In the genomic region with DNA sequence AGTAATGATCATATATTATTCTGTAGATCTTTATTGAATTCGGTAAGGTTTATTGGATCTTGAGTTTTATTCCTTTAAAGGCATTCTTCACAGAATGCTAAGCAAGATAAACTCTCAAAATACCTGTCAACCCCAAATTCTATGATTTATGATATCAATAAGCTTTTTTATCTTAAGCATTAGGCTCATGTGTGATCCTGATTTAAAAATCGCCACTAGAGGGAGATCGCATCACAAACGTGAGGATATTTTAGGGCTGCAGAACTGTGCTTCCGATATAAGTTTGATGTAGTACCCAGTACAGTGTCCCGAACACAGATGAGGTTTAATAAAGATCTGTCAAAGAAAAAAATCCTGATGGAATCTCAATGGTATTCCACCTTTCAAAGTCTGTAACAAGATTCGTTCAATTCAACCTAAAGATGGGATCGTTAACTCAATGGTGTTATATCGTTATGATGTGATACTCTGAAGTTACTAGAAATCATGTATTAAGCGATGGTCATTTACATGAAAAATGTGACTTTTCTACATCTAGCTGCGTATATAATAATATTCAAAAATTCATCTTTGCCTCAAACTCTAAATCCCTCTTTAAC, we compare ENCODE assay signal across 8 cellular contexts.
DNase-seq lines count a peak whose midpoint lies in the region; ATAC-seq, FAIRE-seq and TF ChIP-seq lines count a peak whose summit lies in the region.

No MANE protein-coding gene starts in this region.

- H3K27me3 ChIP-seq in Panc1 (ENCODE audit: control insufficient read depth, insufficient read depth, low read length), result no peaks in the 10 kb centered on the region

- intact Hi-C loops in Panc1 (cut with micrococcal nuclease; ENCODE audit: unreplicated experiment), result loop anchor here (5.0 kb wide), 2 partner anchors 168 to 263 kb away; a partner anchor contains a TSS

- no peak overlapping the region for H3K4me3 Mint-ChIP-seq in mesothelial cell of epicardium

- CTCF ChIA-PET in Panc1 (lab: Charles Lee), result interaction anchor here (0.6 to 1.0 kb wide), 2 partner anchors 168 to 265 kb away, joined by 3 read pairs; no protein-coding TSS in a partner anchor

- no peaks in the 10 kb centered on the region for H3K9me3 ChIP-seq in Panc1 (ENCODE audit: control insufficient read depth, insufficient read depth, low read depth, low read length)

- TF ChIP-seq CTCF in D721Med (IDR thresholded peaks at IDR 0.05; ENCODE audit: insufficient read depth, missing control alignments) (peak; percentile 79), Panc1 (IDR thresholded peaks at IDR 0.05) (peak; percentile 69; the same call in 1 of the 2 replicates), mesothelial cell of epicardium (IDR thresholded peaks at IDR 0.05; ENCODE audit: unreplicated experiment) (peak; percentile 82)

- ATAC-seq in GM19023 (IDR thresholded peaks at IDR 0.05; ENCODE audit: unreplicated experiment) (peak; percentile 60), HG03558 (IDR thresholded peaks at IDR 0.05; ENCODE audit: extremely low read depth, unreplicated experiment) (peak; percentile 56), Panc1 (peak; percentile 87), HG03565 (IDR thresholded peaks at IDR 0.05; ENCODE audit: unreplicated experiment) (no peak)

- no peak overlapping the region for H3K4me3 ChIP-seq in Panc1 (ENCODE audit: low read depth in 2 of 2, low read length in 2 of 2)

- DNase-seq in D721Med (ENCODE audit: insufficient read length, low spot score) (no peak), Panc1 (ENCODE audit: low read depth, low spot score) (peak; percentile 12), dermis microvascular lymphatic vessel endothelial cell (ENCODE audit: low read depth in 2 of 2) (peak; percentile 38 to 56), mesothelial cell of epicardium (ENCODE audit: low spot score in 2 of 2, unreplicated experiment in 2 of 2) (no peak), UCSD-AML1 (lab: John Stamatoyannopoulos, UW; ENCODE audit: unreplicated experiment) (no peak)

- no peaks in the 10 kb centered on the region for H3K36me3 Mint-ChIP-seq in mesothelial cell of epicardium

- no peaks in the 10 kb centered on the region for H3K9me3 Mint-ChIP-seq in mesothelial cell of epicardium

- no peak for FAIRE-seq in D721Med (lab: Jason Lieb, UNC)

- no TSS peak for BruUV-seq in Panc1 (replicated peaks; lab: Mats Ljungman, UMichigan)

- no peaks in the 10 kb centered on the region for H3K27me3 Mint-ChIP-seq in mesothelial cell of epicardium (ENCODE audit: low read depth)

- no peaks in the 10 kb centered on the region for H3K4me1 ChIP-seq in Panc1 (ENCODE audit: control insufficient read depth, insufficient read depth, low read length)

- POLR2A ChIA-PET in Panc1 (lab: Charles Lee), result no interaction called here

- no peak overlapping the region for H3K27ac ChIP-seq in Panc1 (ENCODE audit: low read length)

- in situ Hi-C loops in Panc1 (cut with HindIII; ENCODE audit: low pct_unique_long_range_greater_than_20kb, low sequenced_read_pairs), result no loop called here

- H3K4me1 Mint-ChIP-seq in mesothelial cell of epicardium, result peaks cover 12% of the 10 kb centered on the region

- no peaks in the 10 kb centered on the region for H3K36me3 ChIP-seq in Panc1 (ENCODE audit: control insufficient read depth, insufficient read depth, low read length)

- no peak overlapping the region for H3K27ac Mint-ChIP-seq in mesothelial cell of epicardium

Comparison
In these comparisons a context has a peak if more than half of its experiments do, and no peak if none do; other contexts are left out.
1. DNase-seq: peak in Panc1 (single experiment) and dermis microvascular lymphatic vessel endothelial cell (2 of 2); none in D721Med (single experiment), mesothelial cell of epicardium (0 of 2) and UCSD-AML1 (single experiment).
2. Peak in every context shown above with its lines, with median percentiles within 50 percentile points of each other: CTCF ChIP-seq.